Comparison of ENCODE assay signal across 1 cellular context in the genomic region with DNA sequence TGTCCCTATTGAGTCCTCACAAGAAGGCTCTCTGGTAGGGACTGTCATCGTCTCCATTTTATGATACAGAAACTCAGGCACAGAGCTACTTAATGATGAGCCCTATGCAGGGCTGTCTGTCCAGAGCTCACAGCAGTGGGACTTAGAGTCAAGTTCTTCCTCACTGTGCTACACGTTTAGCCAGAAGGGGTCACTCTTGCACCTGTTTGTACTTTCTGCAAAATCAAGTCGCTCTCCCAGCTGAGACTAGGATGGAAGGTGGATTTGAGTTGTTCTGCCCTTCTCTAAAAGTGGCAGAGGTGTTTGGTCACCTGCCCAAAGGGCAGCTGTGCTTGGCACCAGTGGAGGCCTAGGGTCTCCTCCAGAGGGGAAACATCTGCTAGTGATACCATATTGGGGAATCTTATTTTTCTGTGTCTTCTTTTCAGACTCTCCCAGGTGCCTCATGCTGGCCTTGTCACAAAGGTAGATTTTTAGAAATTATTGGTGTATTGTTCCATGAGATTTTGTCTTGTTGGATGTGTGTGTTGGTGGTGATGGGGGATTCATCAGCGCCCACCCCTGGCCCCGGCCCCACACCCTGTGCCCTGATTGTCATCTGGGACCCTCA.
TF ChIP-seq lines count a peak whose summit lies in the region.

No MANE protein-coding gene starts in this region.

TF ChIP-seq in SK-N-SH treated with all-trans-retinoic acid at 6 μM for 48 hours, 23 proteins besides CTCF, POLR2A, EP300 and RAD21 (continued from another document):
- TF ChIP-seq, protein P1, sequence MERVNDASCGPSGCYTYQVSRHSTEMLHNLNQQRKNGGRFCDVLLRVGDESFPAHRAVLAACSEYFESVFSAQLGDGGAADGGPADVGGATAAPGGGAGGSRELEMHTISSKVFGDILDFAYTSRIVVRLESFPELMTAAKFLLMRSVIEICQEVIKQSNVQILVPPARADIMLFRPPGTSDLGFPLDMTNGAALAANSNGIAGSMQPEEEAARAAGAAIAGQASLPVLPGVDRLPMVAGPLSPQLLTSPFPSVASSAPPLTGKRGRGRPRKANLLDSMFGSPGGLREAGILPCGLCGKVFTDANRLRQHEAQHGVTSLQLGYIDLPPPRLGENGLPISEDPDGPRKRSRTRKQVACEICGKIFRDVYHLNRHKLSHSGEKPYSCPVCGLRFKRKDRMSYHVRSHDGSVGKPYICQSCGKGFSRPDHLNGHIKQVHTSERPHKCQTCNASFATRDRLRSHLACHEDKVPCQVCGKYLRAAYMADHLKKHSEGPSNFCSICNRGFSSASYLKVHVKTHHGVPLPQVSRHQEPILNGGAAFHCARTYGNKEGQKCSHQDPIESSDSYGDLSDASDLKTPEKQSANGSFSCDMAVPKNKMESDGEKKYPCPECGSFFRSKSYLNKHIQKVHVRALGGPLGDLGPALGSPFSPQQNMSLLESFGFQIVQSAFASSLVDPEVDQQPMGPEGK (CRISPR knock-in tag; IDR thresholded peaks at IDR 0.05; ENCODE audit: borderline replicate concordance): no peak
- TF ChIP-seq CSDC2 (CRISPR knock-in tag; IDR thresholded peaks at IDR 0.05): no peak
- no peak for TF ChIP-seq ESRRG (CRISPR knock-in tag; IDR thresholded peaks at IDR 0.05)
- TF ChIP-seq ARNTL (CRISPR knock-in tag; IDR thresholded peaks at IDR 0.05; ENCODE audit: borderline replicate concordance, low read depth): no peak
- TF ChIP-seq ZC3H10 (CRISPR knock-in tag; IDR thresholded peaks at IDR 0.05): no peak
TF ChIP-seq in SK-N-SH treated with all-trans-retinoic acid at 6 μM for 48 hours: peak in this region for 0.
